Comparison of ENCODE assay signal across 1 cellular context in genomic region chr13:29918845-29919244, GRCh38.
TF ChIP-seq lines count a peak whose summit lies in the region.

No MANE protein-coding gene starts in this region.

TF ChIP-seq in GM12878, 131 proteins besides CTCF, POLR2A, EP300 and RAD21 (continued from another document):
- no peak for TF ChIP-seq BCLAF1 (IDR thresholded peaks at IDR 0.05)
- TF ChIP-seq SIX5 (IDR thresholded peaks at IDR 0.05; ENCODE audit: low read depth, low read length, severe bottlenecking), result no peak
- TF ChIP-seq, protein P1, sequence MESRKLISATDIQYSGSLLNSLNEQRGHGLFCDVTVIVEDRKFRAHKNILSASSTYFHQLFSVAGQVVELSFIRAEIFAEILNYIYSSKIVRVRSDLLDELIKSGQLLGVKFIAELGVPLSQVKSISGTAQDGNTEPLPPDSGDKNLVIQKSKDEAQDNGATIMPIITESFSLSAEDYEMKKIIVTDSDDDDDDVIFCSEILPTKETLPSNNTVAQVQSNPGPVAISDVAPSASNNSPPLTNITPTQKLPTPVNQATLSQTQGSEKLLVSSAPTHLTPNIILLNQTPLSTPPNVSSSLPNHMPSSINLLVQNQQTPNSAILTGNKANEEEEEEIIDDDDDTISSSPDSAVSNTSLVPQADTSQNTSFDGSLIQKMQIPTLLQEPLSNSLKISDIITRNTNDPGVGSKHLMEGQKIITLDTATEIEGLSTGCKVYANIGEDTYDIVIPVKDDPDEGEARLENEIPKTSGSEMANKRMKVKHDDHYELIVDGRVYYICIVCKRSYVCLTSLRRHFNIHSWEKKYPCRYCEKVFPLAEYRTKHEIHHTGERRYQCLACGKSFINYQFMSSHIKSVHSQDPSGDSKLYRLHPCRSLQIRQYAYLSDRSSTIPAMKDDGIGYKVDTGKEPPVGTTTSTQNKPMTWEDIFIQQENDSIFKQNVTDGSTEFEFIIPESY (IDR thresholded peaks at IDR 0.05), result no peak
